Comparison of ENCODE assay signal across 23 cellular contexts in the genomic region with DNA sequence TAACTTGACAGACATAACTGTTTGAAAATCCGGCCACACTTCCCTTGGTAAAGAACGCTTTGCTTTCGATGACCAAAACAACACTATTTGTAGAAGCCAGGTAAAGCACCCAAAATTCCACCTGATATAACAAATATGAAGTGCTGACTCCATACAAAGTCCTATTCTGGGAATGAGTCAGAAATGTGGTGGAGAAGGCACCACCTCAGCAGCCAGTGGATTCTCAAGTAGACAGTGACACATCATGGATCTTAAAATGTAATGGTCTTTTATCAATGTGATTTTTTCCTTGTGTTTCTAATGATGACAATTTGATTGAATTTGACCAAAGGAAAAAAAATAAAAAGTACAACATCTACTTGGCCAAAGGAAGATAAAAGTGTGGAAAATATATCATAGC.
DNase-seq lines count a peak whose midpoint lies in the region; FAIRE-seq and TF ChIP-seq lines count a peak whose summit lies in the region.
"Had no signal": no experiment of that assay in that cellular context is flagged by ENCODE, and none has a peak within 500 bp of the region (broad histone marks: within the 10 kb centered on the region; RNA-seq: fewer than 3 reads in every experiment).

No MANE protein-coding gene starts in this region.

- no peak overlapping the region for H3K27ac ChIP-seq in esophagus squamous epithelium
- H3K27ac ChIP-seq: stomach, upper lobe of right lung had no signal

- H3K36me3 Mint-ChIP-seq in activated CD4-positive, alpha-beta memory T cell treated with anti-CD3 and anti-CD28 coated beads, Interleukin-2, amount 10 ng/mL, durations not matched to agents 7 days and 5 days (ENCODE audit: low read depth), result no peaks in the 10 kb centered on the region

- DNase-seq in CD1c-positive myeloid dendritic cell (ENCODE audit: extremely low spot score) (peak; percentile 43), LHCN-M2 (ENCODE audit: low read depth) (peak; percentile 55), bronchial epithelial cell (ENCODE audit: low read depth) (peak; percentile 52), kidney tubule cell (ENCODE audit: low spot score) (peak; percentile 66), amniotic stem cell (lab: John Stamatoyannopoulos, UW) (no peak), esophagus squamous epithelium (lab: John Stamatoyannopoulos, UW) (no peak), NCI-H748 (lab: John Stamatoyannopoulos, UW; ENCODE audit: unreplicated experiment) (no peak)
- DNase-seq in activated CD4-positive, alpha-beta memory T cell treated with anti-CD3 and anti-CD28 coated beads, Interleukin-2, amount 10 ng/mL, durations not matched to agents 7 days and 5 days, result no peak
- DNase-seq: ACHN; activated CD8-positive, alpha-beta memory T cell treated with anti-CD3 and anti-CD28 coated beads for 24 hours; activated naive CD8-positive, alpha-beta T cell treated with anti-CD3 and anti-CD28 coated beads, Interleukin-2, amount 50 U/mL, for 24 hours; cerebellar nuclear complex; immature natural killer cell; KBM-7; midbrain; NCI-H1105; NCI-H526 treated with DMSO at 0.1 percent for 48 hours; right cardiac atrium; stomach; upper lobe of right lung had no signal

- no peaks in the 10 kb centered on the region for H3K4me1 Mint-ChIP-seq in activated CD4-positive, alpha-beta memory T cell treated with anti-CD3 and anti-CD28 coated beads, Interleukin-2, amount 10 ng/mL, durations not matched to agents 7 days and 5 days
- H3K4me1 Mint-ChIP-seq: activated naive CD8-positive, alpha-beta T cell treated with anti-CD3 and anti-CD28 coated beads, Interleukin-2, amount 50 U/mL, for 24 hours; immature natural killer cell had no signal

- H3K4me3 Mint-ChIP-seq in activated CD4-positive, alpha-beta memory T cell treated with anti-CD3 and anti-CD28 coated beads, Interleukin-2, amount 10 ng/mL, durations not matched to agents 7 days and 5 days, result no peak overlapping the region
- H3K4me3 Mint-ChIP-seq: activated naive CD8-positive, alpha-beta T cell treated with anti-CD3 and anti-CD28 coated beads, Interleukin-2, amount 50 U/mL, for 24 hours; activated T-helper 1 cell treated with anti-CD3 and anti-CD28 coated beads, Interleukin-12 subunit alpha, Interleukin-12 subunit beta, Interleukin-2, Interleukin-4 antibody, amounts not matched to agents 30 ng/mL and 10 ng/mL and 1 ng/mL, durations not matched to agents 14 hours and 24 hours and 36 hours; immature natural killer cell; T-helper 2 cell treated with Interferon-gamma antibody and Interleukin-4, amounts not matched to agents 5 μg/mL and 100 μg/mL, for 36 hours had no signal

- no peak for TF ChIP-seq POLR2A in esophagus squamous epithelium (IDR thresholded peaks at IDR 0.05)

- CTCF ChIA-PET in activated CD4-positive, alpha-beta memory T cell treated with anti-CD3 and anti-CD28 coated beads, Interleukin-2, amount 10 ng/mL, durations not matched to agents 7 days and 5 days (lab: Charles Lee), result no interaction called here

- no peaks in the 10 kb centered on the region for H3K36me3 ChIP-seq in bronchial epithelial cell (ENCODE audit: control insufficient read depth, insufficient read depth, low read length)
- H3K36me3 ChIP-seq in esophagus squamous epithelium, result no peaks in the 10 kb centered on the region
- H3K36me3 ChIP-seq: SJSA1, stomach, upper lobe of right lung had no signal

- H3K4me3 ChIP-seq in bronchial epithelial cell (ENCODE audit: low read depth, low read length) (no peak overlapping the region), esophagus squamous epithelium (no peak overlapping the region)
- H3K4me3 ChIP-seq: SJSA1, stomach, upper lobe of right lung had no signal

- intact Hi-C loops in esophagus squamous epithelium (cut with DNase I), result no loop called here

- H3K9me3 Mint-ChIP-seq in activated CD4-positive, alpha-beta memory T cell treated with anti-CD3 and anti-CD28 coated beads, Interleukin-2, amount 10 ng/mL, durations not matched to agents 7 days and 5 days, result no peaks in the 10 kb centered on the region
- H3K9me3 Mint-ChIP-seq: activated naive CD8-positive, alpha-beta T cell treated with anti-CD3 and anti-CD28 coated beads, Interleukin-2, amount 50 U/mL, for 24 hours; activated T-helper 1 cell treated with anti-CD3 and anti-CD28 coated beads, Interleukin-12 subunit alpha, Interleukin-12 subunit beta, Interleukin-2, Interleukin-4 antibody, amounts not matched to agents 30 ng/mL and 10 ng/mL and 1 ng/mL, durations not matched to agents 14 hours and 24 hours and 36 hours; T-helper 2 cell treated with Interferon-gamma antibody and Interleukin-4, amounts not matched to agents 5 μg/mL and 100 μg/mL, for 36 hours had no signal

- POLR2A ChIA-PET in activated CD4-positive, alpha-beta memory T cell treated with anti-CD3 and anti-CD28 coated beads, Interleukin-2, amount 10 ng/mL, durations not matched to agents 7 days and 5 days (lab: Charles Lee), result interaction anchor here (0.6 kb wide), 1 partner anchor 558 kb away, joined by 3 read pairs; no protein-coding TSS in a partner anchor

- WGBS in esophagus squamous epithelium, 2 donors, result 91 to 97% methylated on average over 3 of the region's 3 CpGs

- H3K9me3 ChIP-seq in esophagus squamous epithelium, result no peaks in the 10 kb centered on the region
- H3K9me3 ChIP-seq: SJSA1, stomach, upper lobe of right lung had no signal

- no peak overlapping the region for H3K27ac Mint-ChIP-seq in activated CD4-positive, alpha-beta memory T cell treated with anti-CD3 and anti-CD28 coated beads, Interleukin-2, amount 10 ng/mL, durations not matched to agents 7 days and 5 days
- H3K27ac Mint-ChIP-seq: activated naive CD8-positive, alpha-beta T cell treated with anti-CD3 and anti-CD28 coated beads, Interleukin-2, amount 50 U/mL, for 24 hours; activated T-helper 1 cell treated with anti-CD3 and anti-CD28 coated beads, Interleukin-12 subunit alpha, Interleukin-12 subunit beta, Interleukin-2, Interleukin-4 antibody, amounts not matched to agents 30 ng/mL and 10 ng/mL and 1 ng/mL, durations not matched to agents 14 hours and 24 hours and 36 hours; immature natural killer cell; T-helper 2 cell treated with Interferon-gamma antibody and Interleukin-4, amounts not matched to agents 5 μg/mL and 100 μg/mL, for 36 hours had no signal

- no peak for TF ChIP-seq CTCF in bronchial epithelial cell (IDR thresholded peaks at IDR 0.05; ENCODE audit: insufficient read depth, low read length, severe bottlenecking)
- TF ChIP-seq CTCF in esophagus squamous epithelium (IDR thresholded peaks at IDR 0.05), result no peak

- H3K27me3 ChIP-seq in bronchial epithelial cell (ENCODE audit: control insufficient read depth, insufficient read depth, low read length), result no peaks in the 10 kb centered on the region
- no peaks in the 10 kb centered on the region for H3K27me3 ChIP-seq in esophagus squamous epithelium
- H3K27me3 ChIP-seq: SJSA1, stomach, upper lobe of right lung had no signal

- H3K27me3 Mint-ChIP-seq in activated CD4-positive, alpha-beta memory T cell treated with anti-CD3 and anti-CD28 coated beads, Interleukin-2, amount 10 ng/mL, durations not matched to agents 7 days and 5 days, result no peaks in the 10 kb centered on the region
- H3K27me3 Mint-ChIP-seq: activated naive CD8-positive, alpha-beta T cell treated with anti-CD3 and anti-CD28 coated beads, Interleukin-2, amount 50 U/mL, for 24 hours had no signal

- no peak for FAIRE-seq in bronchial epithelial cell (lab: Jason Lieb, UNC)

- H3K4me1 ChIP-seq in esophagus squamous epithelium, result peaks cover 0 to 26% (median 3%) of the 10 kb centered on the region in 3 donors

Comparison
In these comparisons a context has a peak if more than half of its experiments do, and no peak if none do; other contexts are left out.
1. DNase-seq: peak in CD1c-positive myeloid dendritic cell (single experiment), LHCN-M2 (single experiment), bronchial epithelial cell (single experiment) and kidney tubule cell (single experiment); none in amniotic stem cell (single experiment), esophagus squamous epithelium (single experiment), activated CD4-positive, alpha-beta memory T cell treated with anti-CD3 and anti-CD28 coated beads, Interleukin-2, amount 10 ng/mL, durations not matched to agents 7 days and 5 days (single experiment) and NCI-H748 (single experiment).